ENCODE assay signal across 26 cellular contexts in genomic region chr22:30891781-30892180, GRCh38.
DNase-seq lines count a peak whose midpoint lies in the region; ATAC-seq and TF ChIP-seq lines count a peak whose summit lies in the region.
"Had no signal": no experiment of that assay in that cellular context is flagged by ENCODE, and none has a peak within 500 bp of the region (broad histone marks: within the 10 kb centered on the region; RNA-seq: fewer than 3 reads in every experiment).

No MANE protein-coding gene starts in this region.

- no peaks in the 10 kb centered on the region for H3K9me3 Mint-ChIP-seq in activated CD4-positive, alpha-beta T cell treated with anti-CD3 and anti-CD28 coated beads for 36 hours (ENCODE audit: low read depth)
- H3K9me3 Mint-ChIP-seq: activated naive CD8-positive, alpha-beta T cell treated with anti-CD3 and anti-CD28 coated beads, Interleukin-2, amount 50 U/mL, for 24 hours had no signal

- no peak overlapping the region for H3K27ac ChIP-seq in tibial artery
- H3K27ac ChIP-seq in SJCRH30 = no peak overlapping the region
- H3K27ac ChIP-seq: C4-2B, esophagus squamous epithelium, foreskin keratinocyte, left ventricle myocardium inferior, VCaP had no signal

- peaks cover 0 to 52% (median 9%) of the 10 kb centered on the region in 3 donors for H3K36me3 ChIP-seq in tibial artery
- H3K36me3 ChIP-seq in SJCRH30 = no peaks in the 10 kb centered on the region

- no peak overlapping the region for H3K4me3 Mint-ChIP-seq in T-helper 17 cell
- no peak overlapping the region for H3K4me3 Mint-ChIP-seq in activated CD4-positive, alpha-beta T cell treated with anti-CD3 and anti-CD28 coated beads for 36 hours
- H3K4me3 Mint-ChIP-seq: activated naive CD8-positive, alpha-beta T cell treated with anti-CD3 and anti-CD28 coated beads, Interleukin-2, amount 50 U/mL, for 24 hours had no signal

- intact Hi-C loops in Right ventricle myocardium inferior (cut with DNase I) = no loop called here
- intact Hi-C loops in left cardiac atrium (cut with DNase I) = no loop called here
- intact Hi-C loops in tibial artery (cut with DNase I; ENCODE audit: low total_unique reads) = no loop called here
- intact Hi-C loops in activated CD4-positive, alpha-beta T cell treated with anti-CD3 and anti-CD28 coated beads for 36 hours (cut with DNase I, micrococcal nuclease) = no loop called here

- POLR2A ChIA-PET in activated CD4-positive, alpha-beta T cell treated with anti-CD3 and anti-CD28 coated beads for 36 hours (lab: Charles Lee) = no interaction called here

- H3K27me3 ChIP-seq in tibial artery (no peaks in the 10 kb centered on the region), SJCRH30 (no peaks in the 10 kb centered on the region)
- H3K27me3 ChIP-seq: esophagus squamous epithelium, foreskin keratinocyte had no signal

- peak overlapping the region; percentile 75 for H3K27ac Mint-ChIP-seq in T-helper 17 cell
- no peak overlapping the region for H3K27ac Mint-ChIP-seq in activated CD4-positive, alpha-beta T cell treated with anti-CD3 and anti-CD28 coated beads for 36 hours
- H3K27ac Mint-ChIP-seq: activated naive CD8-positive, alpha-beta T cell treated with anti-CD3 and anti-CD28 coated beads, Interleukin-2, amount 50 U/mL, for 24 hours had no signal

- no peaks in the 10 kb centered on the region for H3K9me3 ChIP-seq in T-helper 17 cell (ENCODE audit: control insufficient read depth, low read length, poor library complexity, severe bottlenecking)
- no peaks in the 10 kb centered on the region for H3K9me3 ChIP-seq in tibial artery
- no peaks in the 10 kb centered on the region for H3K9me3 ChIP-seq in SJCRH30 (replicated peaks)
- H3K9me3 ChIP-seq: esophagus squamous epithelium, left ventricle myocardium inferior had no signal

- ATAC-seq in Right ventricle myocardium inferior = no peak
- ATAC-seq in left cardiac atrium = no peak
- ATAC-seq in T-helper 17 cell = no peak
- ATAC-seq in activated CD4-positive, alpha-beta T cell treated with anti-CD3 and anti-CD28 coated beads for 36 hours = no peak
- ATAC-seq: activated naive CD8-positive, alpha-beta T cell treated with anti-CD3 and anti-CD28 coated beads, Interleukin-2, amount 50 U/mL, for 24 hours; foreskin keratinocyte; Panc1 had no signal

- H3K4me1 ChIP-seq in tibial artery (no peaks in the 10 kb centered on the region), SJCRH30 (no peaks in the 10 kb centered on the region)
- H3K4me1 ChIP-seq: esophagus squamous epithelium, foreskin keratinocyte had no signal

- peak; percentile 23 for DNase-seq in Right ventricle myocardium inferior (ENCODE audit: missing footprints)
- DNase-seq in left cardiac atrium = no peak
- no peak for DNase-seq in T-helper 17 cell
- peak; percentile 67 for DNase-seq in mesenteric fat pad (ENCODE audit: low spot score)
- DNase-seq in tibial artery = peak; percentile 12 to 50
- DNase-seq in pons (ENCODE audit: low spot score) = no peak
- no peak for DNase-seq in activated CD4-positive, alpha-beta T cell treated with anti-CD3 and anti-CD28 coated beads for 36 hours
- DNase-seq in SJCRH30 = no peak
- DNase-seq: activated CD4-positive, alpha-beta T cell treated with anti-CD3 and anti-CD28 coated beads, Interleukin-2, amount 50 U/mL, for 1 hour; activated naive CD8-positive, alpha-beta T cell treated with anti-CD3 and anti-CD28 coated beads, Interleukin-2, amount 50 U/mL, for 24 hours; DND-41; esophagus squamous epithelium; foreskin keratinocyte; GF-D8; IMR-90; MV-4-11; NCI-H146; NCI-H345; nucleus accumbens; SIG-M5; stimulated activated CD4-positive, alpha-beta T cell treated with anti-CD3 and anti-CD28 coated beads, Interleukin-4, amount 100 ng/mL, for 24 hours; T1000 had no signal

- H3K4me3 ChIP-seq in tibial artery (no peak overlapping the region), SJCRH30 (no peak overlapping the region)
- H3K4me3 ChIP-seq: esophagus squamous epithelium, left ventricle myocardium inferior had no signal

- no peaks in the 10 kb centered on the region for H3K36me3 Mint-ChIP-seq in T-helper 17 cell (ENCODE audit: low read depth)
- no peaks in the 10 kb centered on the region for H3K36me3 Mint-ChIP-seq in activated CD4-positive, alpha-beta T cell treated with anti-CD3 and anti-CD28 coated beads for 36 hours (ENCODE audit: low read depth)

- CTCF ChIA-PET in activated CD4-positive, alpha-beta T cell treated with anti-CD3 and anti-CD28 coated beads for 36 hours (lab: Charles Lee) = interaction anchor here (1.0 to 2.8 kb wide), 5 partner anchors 11 to 128 kb away, joined by 3 to 12 read pairs (median 4); no protein-coding TSS in a partner anchor

- no peaks in the 10 kb centered on the region for H3K27me3 Mint-ChIP-seq in T-helper 17 cell
- H3K27me3 Mint-ChIP-seq in activated CD4-positive, alpha-beta T cell treated with anti-CD3 and anti-CD28 coated beads for 36 hours = no peaks in the 10 kb centered on the region
- H3K27me3 Mint-ChIP-seq: activated naive CD8-positive, alpha-beta T cell treated with anti-CD3 and anti-CD28 coated beads, Interleukin-2, amount 50 U/mL, for 24 hours had no signal

- peaks cover 29% of the 10 kb centered on the region for H3K4me1 Mint-ChIP-seq in T-helper 17 cell
- H3K4me1 Mint-ChIP-seq in activated CD4-positive, alpha-beta T cell treated with anti-CD3 and anti-CD28 coated beads for 36 hours = peaks cover 23% of the 10 kb centered on the region

- TF ChIP-seq CTCF in tibial artery (IDR thresholded peaks at IDR 0.05) = no peak

Comparison
In these comparisons a context has a peak if more than half of its experiments do, and no peak if none do; other contexts are left out.
1. DNase-seq: peak in Right ventricle myocardium inferior (single experiment), mesenteric fat pad (single experiment) and tibial artery (2 of 2); none in left cardiac atrium (single experiment), T-helper 17 cell (0 of 3), pons (single experiment), activated CD4-positive, alpha-beta T cell treated with anti-CD3 and anti-CD28 coated beads for 36 hours (single experiment) and SJCRH30 (0 of 2).